Comparison of ENCODE assay signal across 8 cellular contexts in the genomic region with DNA sequence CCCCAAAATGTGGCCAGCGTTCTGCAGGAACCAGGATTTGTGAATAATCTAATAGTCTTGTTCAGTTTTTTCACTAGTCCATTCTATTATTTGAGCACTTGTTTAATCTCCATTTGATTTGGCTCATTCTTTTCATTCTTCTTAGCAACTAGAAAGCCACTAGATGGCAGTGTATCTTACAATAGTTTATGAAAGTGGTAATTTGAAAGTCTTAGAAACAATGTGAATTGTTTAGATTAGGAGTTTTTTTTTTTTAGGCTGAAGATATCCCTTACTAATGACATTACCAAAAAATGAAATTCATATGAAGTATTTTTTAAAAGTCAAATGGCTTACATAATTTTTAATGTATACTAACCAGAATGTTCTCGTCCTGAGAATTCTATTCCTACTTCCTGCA. TPM values are rescaled to one million over a fixed set of nuclear protein-coding genes. Genes with fewer than 3 reads are reported as not detected.
DNase-seq lines count a peak whose midpoint lies in the region; TF ChIP-seq lines count a peak whose summit lies in the region.

No MANE protein-coding gene starts in this region.

- H3K9ac ChIP-seq in OCI-LY3 (ENCODE audit: low read length): no peak overlapping the region

- 45 to 53% methylated on average over 2 of the region's 2 CpGs for WGBS in esophagus squamous epithelium, 2 donors
- WGBS in suprapubic skin: 59% methylated on average over 2 of the region's 2 CpGs

- intact Hi-C loops in esophagus squamous epithelium (cut with DNase I): no loop called here
- intact Hi-C loops in posterior cingulate gyrus (cut with DNase I): loop anchor here (2.0 kb wide), 1 partner anchor 285 kb away; no protein-coding TSS in a partner anchor

- H3K9me3 ChIP-seq in OCI-LY3 (ENCODE audit: insufficient read depth, low read length) (no peaks in the 10 kb centered on the region), esophagus squamous epithelium (no peaks in the 10 kb centered on the region), suprapubic skin (no peaks in the 10 kb centered on the region)

- DNase-seq in NCI-H2107 treated with DMSO at 0.1 percent for 48 hours (lab: John Stamatoyannopoulos, UW; ENCODE audit: unreplicated experiment) (peak; percentile 53), NCI-H2107 (lab: John Stamatoyannopoulos, UW) (no peak), esophagus squamous epithelium (lab: John Stamatoyannopoulos, UW) (no peak), suprapubic skin (ENCODE audit: low spot score in 2 of 2) (no peak), HK-2 (ENCODE audit: unreplicated experiment) (no peak), posterior cingulate gyrus (no peak), activated gamma-delta T cell (lab: John Stamatoyannopoulos, UW) (no peak)

- H3K27me3 ChIP-seq in OCI-LY3 (ENCODE audit: low read depth, low read length) (no peaks in the 10 kb centered on the region), esophagus squamous epithelium (no peaks in the 10 kb centered on the region), suprapubic skin (no peaks in the 10 kb centered on the region)

- TF ChIP-seq CTCF in OCI-LY3 (IDR thresholded peaks at IDR 0.05; ENCODE audit: low read depth, low read length): peak; percentile 67
- TF ChIP-seq CTCF in esophagus squamous epithelium (IDR thresholded peaks at IDR 0.05): peak in 5 of 6 experiments; percentile 45 to 66 (median 50)
- peak; percentile 18 to 45 for TF ChIP-seq CTCF in suprapubic skin (IDR thresholded peaks at IDR 0.05)

- no peak overlapping the region for H2AFZ ChIP-seq in OCI-LY3 (ENCODE audit: low read depth, low read length)

- no peak for TF ChIP-seq EP300 in suprapubic skin (IDR thresholded peaks at IDR 0.05)

- H3K36me3 ChIP-seq in OCI-LY3 (replicated peaks; ENCODE audit: low read depth, low read length): peaks cover 22% of the 10 kb centered on the region
- H3K36me3 ChIP-seq in esophagus squamous epithelium: peaks cover 0 to 64% (median 6%) of the 10 kb centered on the region in 3 donors
- H3K36me3 ChIP-seq in suprapubic skin: peaks cover 21% of the 10 kb centered on the region

- H3K27ac ChIP-seq in OCI-LY3 (ENCODE audit: low read length): no peak overlapping the region
- H3K27ac ChIP-seq in esophagus squamous epithelium: no peak overlapping the region
- no peak overlapping the region for H3K27ac ChIP-seq in suprapubic skin

- no peaks in the 10 kb centered on the region for H4K20me1 ChIP-seq in OCI-LY3 (ENCODE audit: insufficient read depth, low read length)

- H3K4me1 ChIP-seq in OCI-LY3 (ENCODE audit: low read length) (no peaks in the 10 kb centered on the region), esophagus squamous epithelium (peaks cover 0 to under 1% (median 0%) of the 10 kb centered on the region in 3 donors), suprapubic skin (no peaks in the 10 kb centered on the region)

- TF ChIP-seq POLR2A in esophagus squamous epithelium (IDR thresholded peaks at IDR 0.05) (no peak), suprapubic skin (IDR thresholded peaks at IDR 0.05) (no peak)

- H3K79me2 ChIP-seq in OCI-LY3 (ENCODE audit: low read length): no peaks in the 10 kb centered on the region

- H3K4me2 ChIP-seq in OCI-LY3 (ENCODE audit: low read length): no peak overlapping the region

- H3K4me3 ChIP-seq in OCI-LY3 (ENCODE audit: low read length) (no peak overlapping the region), esophagus squamous epithelium (no peak overlapping the region), suprapubic skin (no peak overlapping the region)

RNA-seq across cellular contexts. Expression of gene ERI2, which starts 6.7 kb away (rescaled TPM):
- 10 to 100 TPM; 12.5 to 20.0 (median 19.0) TPM for total RNA-seq in esophagus squamous epithelium
- total RNA-seq in suprapubic skin: 10 to 100 TPM; 11.0 to 21.8 (median 18.0) TPM

RNA-seq across cellular contexts. Expression of gene REXO5, which starts 6.7 kb away (rescaled TPM):
- total RNA-seq in esophagus squamous epithelium: 1 to 10 TPM in 3 of 4 donors, under 1 TPM in 1; 0.49 to 3.2 (median 2.7) TPM
- 1 to 10 TPM; 3.5 to 9.1 (median 3.9) TPM for total RNA-seq in suprapubic skin

RNA-seq across cellular contexts. Expression of gene ACSM3, which starts 35.8 kb away (rescaled TPM):
- total RNA-seq in esophagus squamous epithelium (1 to 10 TPM in 3 of 4 donors, under 1 TPM in 1; 0.57 to 8.6 (median 3.8) TPM), suprapubic skin (10 to 100 TPM in 3 of 4 donors, 1 to 10 TPM in 1; 5.2 to 11.7 (median 11.0) TPM)

RNA-seq across cellular contexts. Expression of gene THUMPD1, which starts 58.0 kb away (rescaled TPM):
- total RNA-seq in esophagus squamous epithelium (10 to 100 TPM; 26.5 to 58.0 (median 44.1) TPM), suprapubic skin (10 to 100 TPM; 63.4 to 71.9 (median 64.1) TPM)
